In the genomic region with DNA sequence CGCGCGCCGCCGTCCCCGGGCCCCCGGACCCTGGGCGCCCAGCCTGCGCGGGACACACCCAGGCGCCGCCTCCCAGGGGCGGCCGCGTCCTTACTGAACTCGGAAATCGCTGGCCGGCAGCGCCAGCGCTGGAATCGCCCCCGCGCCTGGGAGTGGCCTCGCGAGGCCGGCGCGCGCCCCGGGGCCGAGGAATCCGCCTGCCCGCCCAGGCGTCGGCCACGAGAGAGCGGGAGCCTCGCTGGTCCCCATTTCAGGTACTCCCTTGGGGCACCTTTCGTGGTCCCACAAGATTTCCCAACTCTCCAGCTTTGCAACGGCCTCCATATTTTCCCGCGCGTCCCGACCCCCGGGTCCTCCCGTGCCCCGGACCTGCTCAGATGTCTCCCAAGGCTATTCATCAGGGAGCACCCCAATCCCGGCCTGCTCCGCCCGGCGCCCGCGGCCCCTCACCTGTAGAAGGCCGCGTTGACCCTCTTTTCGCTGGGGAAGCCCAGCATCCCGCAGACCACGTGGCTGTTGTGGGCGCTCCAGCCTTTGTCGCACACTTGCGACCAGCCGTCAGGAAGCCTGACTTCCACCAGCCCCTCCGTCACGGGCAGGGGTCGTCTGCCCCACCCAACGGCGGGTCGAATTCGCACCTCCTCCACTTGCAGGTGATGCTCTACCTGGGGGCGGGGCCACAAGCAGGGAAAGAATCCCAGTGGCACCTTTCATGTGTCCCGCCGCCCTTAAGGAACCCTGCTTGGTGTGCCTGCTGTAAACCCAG, we compare ENCODE assay signal across 1 cellular context.
A peak's percentile ranks its signal among the peaks of the same experiment; 100 is the strongest.
TF ChIP-seq lines count a peak whose summit lies in the region.

No MANE protein-coding gene starts in this region.

TF ChIP-seq in GM12878, 131 proteins besides CTCF, POLR2A, EP300 and RAD21 (continues in another document):
- TF ChIP-seq, protein P1, sequence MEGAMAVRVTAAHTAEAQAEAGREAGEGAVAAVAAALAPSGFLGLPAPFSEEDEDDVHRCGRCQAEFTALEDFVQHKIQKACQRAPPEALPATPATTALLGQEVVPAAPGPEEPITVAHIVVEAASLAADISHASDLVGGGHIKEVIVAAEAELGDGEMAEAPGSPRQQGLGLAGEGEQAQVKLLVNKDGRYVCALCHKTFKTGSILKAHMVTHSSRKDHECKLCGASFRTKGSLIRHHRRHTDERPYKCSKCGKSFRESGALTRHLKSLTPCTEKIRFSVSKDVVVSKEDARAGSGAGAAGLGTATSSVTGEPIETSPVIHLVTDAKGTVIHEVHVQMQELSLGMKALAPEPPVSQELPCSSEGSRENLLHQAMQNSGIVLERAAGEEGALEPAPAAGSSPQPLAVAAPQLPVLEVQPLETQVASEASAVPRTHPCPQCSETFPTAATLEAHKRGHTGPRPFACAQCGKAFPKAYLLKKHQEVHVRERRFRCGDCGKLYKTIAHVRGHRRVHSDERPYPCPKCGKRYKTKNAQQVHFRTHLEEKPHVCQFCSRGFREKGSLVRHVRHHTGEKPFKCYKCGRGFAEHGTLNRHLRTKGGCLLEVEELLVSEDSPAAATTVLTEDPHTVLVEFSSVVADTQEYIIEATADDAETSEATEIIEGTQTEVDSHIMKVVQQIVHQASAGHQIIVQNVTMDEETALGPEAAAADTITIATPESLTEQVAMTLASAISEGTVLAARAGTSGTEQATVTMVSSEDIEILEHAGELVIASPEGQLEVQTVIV (IDR thresholded peaks at IDR 0.05; ENCODE audit: borderline replicate concordance, partially characterized antibody), result no peak
- TF ChIP-seq, protein P2, sequence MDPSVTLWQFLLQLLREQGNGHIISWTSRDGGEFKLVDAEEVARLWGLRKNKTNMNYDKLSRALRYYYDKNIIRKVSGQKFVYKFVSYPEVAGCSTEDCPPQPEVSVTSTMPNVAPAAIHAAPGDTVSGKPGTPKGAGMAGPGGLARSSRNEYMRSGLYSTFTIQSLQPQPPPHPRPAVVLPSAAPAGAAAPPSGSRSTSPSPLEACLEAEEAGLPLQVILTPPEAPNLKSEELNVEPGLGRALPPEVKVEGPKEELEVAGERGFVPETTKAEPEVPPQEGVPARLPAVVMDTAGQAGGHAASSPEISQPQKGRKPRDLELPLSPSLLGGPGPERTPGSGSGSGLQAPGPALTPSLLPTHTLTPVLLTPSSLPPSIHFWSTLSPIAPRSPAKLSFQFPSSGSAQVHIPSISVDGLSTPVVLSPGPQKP (IDR thresholded peaks at IDR 0.05; ENCODE audit: low read depth, low read length), result no peak
- no peak for TF ChIP-seq BCL11A (IDR thresholded peaks at IDR 0.05; ENCODE audit: low read depth, low read length)
- TF ChIP-seq HDAC6 (IDR thresholded peaks at IDR 0.05; ENCODE audit: unreplicated experiment), result no peak
- TF ChIP-seq ZBED1 (IDR thresholded peaks at IDR 0.05; ENCODE audit: borderline replicate concordance), result peak; percentile 9; the same call in 1 of the 2 replicates
- TF ChIP-seq, protein P3, sequence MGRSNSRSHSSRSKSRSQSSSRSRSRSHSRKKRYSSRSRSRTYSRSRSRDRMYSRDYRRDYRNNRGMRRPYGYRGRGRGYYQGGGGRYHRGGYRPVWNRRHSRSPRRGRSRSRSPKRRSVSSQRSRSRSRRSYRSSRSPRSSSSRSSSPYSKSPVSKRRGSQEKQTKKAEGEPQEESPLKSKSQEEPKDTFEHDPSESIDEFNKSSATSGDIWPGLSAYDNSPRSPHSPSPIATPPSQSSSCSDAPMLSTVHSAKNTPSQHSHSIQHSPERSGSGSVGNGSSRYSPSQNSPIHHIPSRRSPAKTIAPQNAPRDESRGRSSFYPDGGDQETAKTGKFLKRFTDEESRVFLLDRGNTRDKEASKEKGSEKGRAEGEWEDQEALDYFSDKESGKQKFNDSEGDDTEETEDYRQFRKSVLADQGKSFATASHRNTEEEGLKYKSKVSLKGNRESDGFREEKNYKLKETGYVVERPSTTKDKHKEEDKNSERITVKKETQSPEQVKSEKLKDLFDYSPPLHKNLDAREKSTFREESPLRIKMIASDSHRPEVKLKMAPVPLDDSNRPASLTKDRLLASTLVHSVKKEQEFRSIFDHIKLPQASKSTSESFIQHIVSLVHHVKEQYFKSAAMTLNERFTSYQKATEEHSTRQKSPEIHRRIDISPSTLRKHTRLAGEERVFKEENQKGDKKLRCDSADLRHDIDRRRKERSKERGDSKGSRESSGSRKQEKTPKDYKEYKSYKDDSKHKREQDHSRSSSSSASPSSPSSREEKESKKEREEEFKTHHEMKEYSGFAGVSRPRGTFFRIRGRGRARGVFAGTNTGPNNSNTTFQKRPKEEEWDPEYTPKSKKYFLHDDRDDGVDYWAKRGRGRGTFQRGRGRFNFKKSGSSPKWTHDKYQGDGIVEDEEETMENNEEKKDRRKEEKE (IDR thresholded peaks at IDR 0.05), result no peak
- TF ChIP-seq RAD51 (IDR thresholded peaks at IDR 0.05), result peak; percentile 58
- no peak for TF ChIP-seq ZNF207 (IDR thresholded peaks at IDR 0.05; ENCODE audit: borderline replicate concordance)
- TF ChIP-seq POLR2AphosphoS5 (IDR thresholded peaks at IDR 0.05; ENCODE audit: low read length), result no peak
- no peak for TF ChIP-seq PAX5 (IDR thresholded peaks at IDR 0.05; ENCODE audit: borderline replicate concordance, low read depth, low read length)
- TF ChIP-seq, protein P4, sequence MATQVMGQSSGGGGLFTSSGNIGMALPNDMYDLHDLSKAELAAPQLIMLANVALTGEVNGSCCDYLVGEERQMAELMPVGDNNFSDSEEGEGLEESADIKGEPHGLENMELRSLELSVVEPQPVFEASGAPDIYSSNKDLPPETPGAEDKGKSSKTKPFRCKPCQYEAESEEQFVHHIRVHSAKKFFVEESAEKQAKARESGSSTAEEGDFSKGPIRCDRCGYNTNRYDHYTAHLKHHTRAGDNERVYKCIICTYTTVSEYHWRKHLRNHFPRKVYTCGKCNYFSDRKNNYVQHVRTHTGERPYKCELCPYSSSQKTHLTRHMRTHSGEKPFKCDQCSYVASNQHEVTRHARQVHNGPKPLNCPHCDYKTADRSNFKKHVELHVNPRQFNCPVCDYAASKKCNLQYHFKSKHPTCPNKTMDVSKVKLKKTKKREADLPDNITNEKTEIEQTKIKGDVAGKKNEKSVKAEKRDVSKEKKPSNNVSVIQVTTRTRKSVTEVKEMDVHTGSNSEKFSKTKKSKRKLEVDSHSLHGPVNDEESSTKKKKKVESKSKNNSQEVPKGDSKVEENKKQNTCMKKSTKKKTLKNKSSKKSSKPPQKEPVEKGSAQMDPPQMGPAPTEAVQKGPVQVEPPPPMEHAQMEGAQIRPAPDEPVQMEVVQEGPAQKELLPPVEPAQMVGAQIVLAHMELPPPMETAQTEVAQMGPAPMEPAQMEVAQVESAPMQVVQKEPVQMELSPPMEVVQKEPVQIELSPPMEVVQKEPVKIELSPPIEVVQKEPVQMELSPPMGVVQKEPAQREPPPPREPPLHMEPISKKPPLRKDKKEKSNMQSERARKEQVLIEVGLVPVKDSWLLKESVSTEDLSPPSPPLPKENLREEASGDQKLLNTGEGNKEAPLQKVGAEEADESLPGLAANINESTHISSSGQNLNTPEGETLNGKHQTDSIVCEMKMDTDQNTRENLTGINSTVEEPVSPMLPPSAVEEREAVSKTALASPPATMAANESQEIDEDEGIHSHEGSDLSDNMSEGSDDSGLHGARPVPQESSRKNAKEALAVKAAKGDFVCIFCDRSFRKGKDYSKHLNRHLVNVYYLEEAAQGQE (IDR thresholded peaks at IDR 0.05; ENCODE audit: low read depth, low read length), result no peak
- TF ChIP-seq IKZF2 (IDR thresholded peaks at IDR 0.05), result 0 out of 4 replicates have a peak, but pooled peaks have one; percentile 12 to 34
- TF ChIP-seq ZSCAN29 (IDR thresholded peaks at IDR 0.05), result 0 out of 2 replicates have a peak, but pooled peaks have one; percentile 51
- TF ChIP-seq, protein P5, sequence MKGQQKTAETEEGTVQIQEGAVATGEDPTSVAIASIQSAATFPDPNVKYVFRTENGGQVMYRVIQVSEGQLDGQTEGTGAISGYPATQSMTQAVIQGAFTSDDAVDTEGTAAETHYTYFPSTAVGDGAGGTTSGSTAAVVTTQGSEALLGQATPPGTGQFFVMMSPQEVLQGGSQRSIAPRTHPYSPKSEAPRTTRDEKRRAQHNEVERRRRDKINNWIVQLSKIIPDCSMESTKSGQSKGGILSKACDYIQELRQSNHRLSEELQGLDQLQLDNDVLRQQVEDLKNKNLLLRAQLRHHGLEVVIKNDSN (IDR thresholded peaks at IDR 0.05; ENCODE audit: borderline replicate concordance, extremely low read length, insufficient read depth, low read depth, low read length), result peak; percentile 70
- TF ChIP-seq, protein P6, sequence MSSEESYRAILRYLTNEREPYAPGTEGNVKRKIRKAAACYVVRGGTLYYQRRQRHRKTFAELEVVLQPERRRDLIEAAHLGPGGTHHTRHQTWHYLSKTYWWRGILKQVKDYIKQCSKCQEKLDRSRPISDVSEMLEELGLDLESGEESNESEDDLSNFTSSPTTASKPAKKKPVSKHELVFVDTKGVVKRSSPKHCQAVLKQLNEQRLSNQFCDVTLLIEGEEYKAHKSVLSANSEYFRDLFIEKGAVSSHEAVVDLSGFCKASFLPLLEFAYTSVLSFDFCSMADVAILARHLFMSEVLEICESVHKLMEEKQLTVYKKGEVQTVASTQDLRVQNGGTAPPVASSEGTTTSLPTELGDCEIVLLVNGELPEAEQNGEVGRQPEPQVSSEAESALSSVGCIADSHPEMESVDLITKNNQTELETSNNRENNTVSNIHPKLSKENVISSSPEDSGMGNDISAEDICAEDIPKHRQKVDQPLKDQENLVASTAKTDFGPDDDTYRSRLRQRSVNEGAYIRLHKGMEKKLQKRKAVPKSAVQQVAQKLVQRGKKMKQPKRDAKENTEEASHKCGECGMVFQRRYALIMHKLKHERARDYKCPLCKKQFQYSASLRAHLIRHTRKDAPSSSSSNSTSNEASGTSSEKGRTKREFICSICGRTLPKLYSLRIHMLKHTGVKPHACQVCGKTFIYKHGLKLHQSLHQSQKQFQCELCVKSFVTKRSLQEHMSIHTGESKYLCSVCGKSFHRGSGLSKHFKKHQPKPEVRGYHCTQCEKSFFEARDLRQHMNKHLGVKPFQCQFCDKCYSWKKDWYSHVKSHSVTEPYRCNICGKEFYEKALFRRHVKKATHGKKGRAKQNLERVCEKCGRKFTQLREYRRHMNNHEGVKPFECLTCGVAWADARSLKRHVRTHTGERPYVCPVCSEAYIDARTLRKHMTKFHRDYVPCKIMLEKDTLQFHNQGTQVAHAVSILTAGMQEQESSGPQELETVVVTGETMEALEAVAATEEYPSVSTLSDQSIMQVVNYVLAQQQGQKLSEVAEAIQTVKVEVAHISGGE (CRISPR knock-in tag; IDR thresholded peaks at IDR 0.05), result no peak
- TF ChIP-seq ASH2L (IDR thresholded peaks at IDR 0.05; ENCODE audit: borderline replicate concordance, low read depth), result 0 out of 2 replicates have a peak, but pooled peaks have one; percentile 35
- TF ChIP-seq, protein P7, sequence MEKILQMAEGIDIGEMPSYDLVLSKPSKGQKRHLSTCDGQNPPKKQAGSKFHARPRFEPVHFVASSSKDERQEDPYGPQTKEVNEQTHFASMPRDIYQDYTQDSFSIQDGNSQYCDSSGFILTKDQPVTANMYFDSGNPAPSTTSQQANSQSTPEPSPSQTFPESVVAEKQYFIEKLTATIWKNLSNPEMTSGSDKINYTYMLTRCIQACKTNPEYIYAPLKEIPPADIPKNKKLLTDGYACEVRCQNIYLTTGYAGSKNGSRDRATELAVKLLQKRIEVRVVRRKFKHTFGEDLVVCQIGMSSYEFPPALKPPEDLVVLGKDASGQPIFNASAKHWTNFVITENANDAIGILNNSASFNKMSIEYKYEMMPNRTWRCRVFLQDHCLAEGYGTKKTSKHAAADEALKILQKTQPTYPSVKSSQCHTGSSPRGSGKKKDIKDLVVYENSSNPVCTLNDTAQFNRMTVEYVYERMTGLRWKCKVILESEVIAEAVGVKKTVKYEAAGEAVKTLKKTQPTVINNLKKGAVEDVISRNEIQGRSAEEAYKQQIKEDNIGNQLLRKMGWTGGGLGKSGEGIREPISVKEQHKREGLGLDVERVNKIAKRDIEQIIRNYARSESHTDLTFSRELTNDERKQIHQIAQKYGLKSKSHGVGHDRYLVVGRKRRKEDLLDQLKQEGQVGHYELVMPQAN (conservative IDR thresholded peaks at IDR 0.05), result 0 out of 2 replicates have a peak, but pooled peaks have one; percentile 51
- no peak for TF ChIP-seq JUND (IDR thresholded peaks at IDR 0.05; ENCODE audit: low read depth, low read length)
- TF ChIP-seq, protein P8, sequence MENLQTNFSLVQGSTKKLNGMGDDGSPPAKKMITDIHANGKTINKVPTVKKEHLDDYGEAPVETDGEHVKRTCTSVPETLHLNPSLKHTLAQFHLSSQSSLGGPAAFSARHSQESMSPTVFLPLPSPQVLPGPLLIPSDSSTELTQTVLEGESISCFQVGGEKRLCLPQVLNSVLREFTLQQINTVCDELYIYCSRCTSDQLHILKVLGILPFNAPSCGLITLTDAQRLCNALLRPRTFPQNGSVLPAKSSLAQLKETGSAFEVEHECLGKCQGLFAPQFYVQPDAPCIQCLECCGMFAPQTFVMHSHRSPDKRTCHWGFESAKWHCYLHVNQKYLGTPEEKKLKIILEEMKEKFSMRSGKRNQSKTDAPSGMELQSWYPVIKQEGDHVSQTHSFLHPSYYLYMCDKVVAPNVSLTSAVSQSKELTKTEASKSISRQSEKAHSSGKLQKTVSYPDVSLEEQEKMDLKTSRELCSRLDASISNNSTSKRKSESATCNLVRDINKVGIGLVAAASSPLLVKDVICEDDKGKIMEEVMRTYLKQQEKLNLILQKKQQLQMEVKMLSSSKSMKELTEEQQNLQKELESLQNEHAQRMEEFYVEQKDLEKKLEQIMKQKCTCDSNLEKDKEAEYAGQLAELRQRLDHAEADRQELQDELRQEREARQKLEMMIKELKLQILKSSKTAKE (IDR thresholded peaks at IDR 0.05; ENCODE audit: low read depth, poor library complexity, severe bottlenecking), result no peak
- TF ChIP-seq YY1 (IDR thresholded peaks at IDR 0.05; ENCODE audit: low read depth, low read length), result peak; percentile 51; the same call in 1 of the 2 replicates
- TF ChIP-seq MTA3 (IDR thresholded peaks at IDR 0.05; ENCODE audit: borderline replicate concordance, low read length), result no peak
- peak; percentile 49; the same call in 1 of the 2 replicates for TF ChIP-seq NR2F1 (conservative IDR thresholded peaks at IDR 0.05)
- no peak for TF ChIP-seq SREBF1 (IDR thresholded peaks at IDR 0.05; ENCODE audit: low read length)
- no peak for TF ChIP-seq NRF1 (conservative IDR thresholded peaks at IDR 0.05; ENCODE audit: low read depth, low read length)
